ENCODE assay signal across 8 cellular contexts in genomic region chr17:64320613-64321553, GRCh38. TPM values are rescaled to one million over a fixed set of nuclear protein-coding genes. Genes with fewer than 3 reads are reported as not detected.
DNase-seq lines count a peak whose midpoint lies in the region; ATAC-seq, FAIRE-seq and TF ChIP-seq lines count a peak whose summit lies in the region.

No MANE protein-coding gene starts in this region.

- H3K4me2 ChIP-seq in K562 (ENCODE audit: insufficient read depth, low read length), result peak overlapping the region; percentile 34; the same call in 1 of the 2 replicates

- DNase-seq in SIG-M5 treated with dmso at 0.1 percent for 504 hours (lab: John Stamatoyannopoulos, UW; ENCODE audit: unreplicated experiment), result peak; percentile 98
- no peak for DNase-seq in SIG-M5 (lab: John Stamatoyannopoulos, UW)
- DNase-seq in NCI-H2081 treated with DMSO at 0.1 percent for 48 hours (lab: John Stamatoyannopoulos, UW), result peak; percentile 29
- peak; percentile 64 for DNase-seq in T1000 (lab: John Stamatoyannopoulos, UW)
- peak; percentile 80 to 84 (median 84) for DNase-seq in K562 (ENCODE audit: extremely low read depth in 1 of 4, low spot score in 3 of 4)
- DNase-seq in iPS-NIHi7 (ENCODE audit: extremely low spot score), result peak; percentile 92
- peak; percentile 21 for DNase-seq in stimulated activated CD4-positive, alpha-beta T cell treated with anti-CD3 and anti-CD28 coated beads, Interleukin-12 subunit alpha, Interleukin-12 subunit beta, amount 100 ng/mL, for 4 hours

- ATAC-seq in K562, result peak; percentile 88
- ATAC-seq in HG02763 (IDR thresholded peaks at IDR 0.05; ENCODE audit: unreplicated experiment), result no peak

- H3K36me3 ChIP-seq in K562 (ENCODE audit: control insufficient read depth, insufficient read depth, low read length), result no peaks in the 10 kb centered on the region

- H3K4me1 ChIP-seq in K562 (replicated peaks in 1 of 2; ENCODE audit: control insufficient read depth in 2 of 2, insufficient read depth in 2 of 2, low read length in 2 of 2), result peaks cover 0 to 7% of the 10 kb centered on the region in 2 experiments; a peak in 1 of 5 replicates

- TF ChIP-seq RAD21 in K562 (CRISPR knock-in tag; conservative IDR thresholded peaks at IDR 0.05 in 1 of 2, IDR thresholded peaks at IDR 0.05 in 1 of 2), result peak; percentile 91 to 96

- in situ Hi-C loops in K562 (cut with MboI), result loop anchor here (5.0 to 25.0 kb wide), 3 partner anchors 96 to 641 kb away; no protein-coding TSS in a partner anchor

- TF ChIP-seq CTCF in K562 (IDR thresholded peaks at IDR 0.05 in 2 of 3, conservative IDR thresholded peaks at IDR 0.05 in 1 of 3; ENCODE audit: insufficient read depth in 2 of 3, low read depth in 1 of 3, low read length in 3 of 3), result peak; percentile 78 to 94 (median 83)

- POLR2A ChIA-PET in K562 (lab: Yijun Ruan, JAX), result interaction anchor here (0.9 to 1.4 kb wide), 2 partner anchors 19 to 99 kb away, joined by 3 to 5 read pairs; no protein-coding TSS in a partner anchor

- peak; percentile 26; the same call in 1 of the 2 replicates for TF ChIP-seq EP300 in K562 (IDR thresholded peaks at IDR 0.05; ENCODE audit: low read length)

- no peaks in the 10 kb centered on the region for H3K9me3 ChIP-seq in K562 (replicated peaks; ENCODE audit: control insufficient read depth, insufficient read depth, low read depth, low read length)

- intact Hi-C loops in K562 (cut with micrococcal nuclease), result loop anchor here (1.0 to 5.0 kb wide), 3 partner anchors 41 to 171 kb away; no protein-coding TSS in a partner anchor

- FAIRE-seq in K562 (lab: Jason Lieb, UNC), result peak; percentile 92

- H4K20me1 ChIP-seq in K562 (replicated peaks; ENCODE audit: control insufficient read depth, insufficient read depth, low read length), result no peaks in the 10 kb centered on the region

- CTCF ChIA-PET in K562 (lab: Yijun Ruan, JAX; ENCODE audit: low intra/inter-chr PET ratio), result interaction anchor here (0.6 to 2.8 kb wide), 4 partner anchors 14 to 98 kb away, joined by 3 to 29 read pairs (median 4); no protein-coding TSS in a partner anchor

- no peak for TF ChIP-seq POLR2A in K562 (conservative IDR thresholded peaks at IDR 0.05)

- no peaks in the 10 kb centered on the region for H3K79me2 ChIP-seq in K562 (ENCODE audit: control insufficient read depth, insufficient read depth, low read length)

- peak overlapping the region; percentile 68; the same call in 1 of the 2 replicates for H2AFZ ChIP-seq in K562 (ENCODE audit: low read depth, low read length)

- 35% methylated on average over 28 of the region's 28 CpGs for WGBS in K562 (ENCODE audit: insufficient coverage, low coverage, missing lambda C conversion rate)

- no TSS peak for BruUV-seq in K562 (replicated peaks; lab: Mats Ljungman, UMichigan)

- H3K9ac ChIP-seq in K562 (ENCODE audit: insufficient read depth in 1 of 2, low read depth in 2 of 2, low read length in 2 of 2), result no peak overlapping the region

- H3K9me1 ChIP-seq in K562 (ENCODE audit: control insufficient read depth, insufficient read depth, low read length), result no peaks in the 10 kb centered on the region

- no peak overlapping the region for H3K27ac ChIP-seq in K562 (ENCODE audit: extremely low read depth, low read depth, low read length)

- H3K4me3 ChIP-seq in K562, result no peak overlapping the region

- no peaks in the 10 kb centered on the region; a peak in 1 of 5 replicates for H3K27me3 ChIP-seq in K562 (ENCODE audit: control insufficient read depth in 2 of 2, insufficient read depth in 2 of 2, low read length in 2 of 2)

TF ChIP-seq in K562, 482 proteins besides CTCF, POLR2A, EP300 and RAD21 (continues in another document):
- TF ChIP-seq AFF1 (IDR thresholded peaks at IDR 0.05; ENCODE audit: low read depth in 1 of 2, partially characterized antibody in 2 of 2), result no peak
- TF ChIP-seq, protein P1, sequence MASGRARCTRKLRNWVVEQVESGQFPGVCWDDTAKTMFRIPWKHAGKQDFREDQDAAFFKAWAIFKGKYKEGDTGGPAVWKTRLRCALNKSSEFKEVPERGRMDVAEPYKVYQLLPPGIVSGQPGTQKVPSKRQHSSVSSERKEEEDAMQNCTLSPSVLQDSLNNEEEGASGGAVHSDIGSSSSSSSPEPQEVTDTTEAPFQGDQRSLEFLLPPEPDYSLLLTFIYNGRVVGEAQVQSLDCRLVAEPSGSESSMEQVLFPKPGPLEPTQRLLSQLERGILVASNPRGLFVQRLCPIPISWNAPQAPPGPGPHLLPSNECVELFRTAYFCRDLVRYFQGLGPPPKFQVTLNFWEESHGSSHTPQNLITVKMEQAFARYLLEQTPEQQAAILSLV (tag; IDR thresholded peaks at IDR 0.05), result no peak
- no peak for TF ChIP-seq KDM1A (IDR thresholded peaks at IDR 0.05)
- peak; percentile 35; the same call in 1 of the 2 replicates for TF ChIP-seq ZNF592 (IDR thresholded peaks at IDR 0.05)
- TF ChIP-seq ZNF146 (CRISPR knock-in tag; IDR thresholded peaks at IDR 0.05; ENCODE audit: unreplicated experiment), result no peak
- no peak for TF ChIP-seq TAF15 (IDR thresholded peaks at IDR 0.05; ENCODE audit: low read depth, low read length)

RNA-seq across cellular contexts. Expression of gene TEX2, which starts 57.8 kb away (rescaled TPM):
- total RNA-seq in K562 (2011; cell fraction: chromatin; rRNA removed; ENCODE audit: low replicate concordance), result 44.0 and 59.0 TPM in 2 replicates
- total RNA-seq in K562 (2011; cell fraction: nucleolus; rRNA removed), result 27.0 and 29.3 TPM in 2 replicates
- 38.6 and 52.3 TPM in 2 replicates for total RNA-seq in K562 (2011; cell fraction: nucleoplasm; rRNA removed)
- 19.8 and 23.9 TPM in 2 replicates for total RNA-seq in K562 (2014; rRNA removed)
- 17.5 and 17.7 TPM in 2 replicates for total RNA-seq in K562 (2014; rRNA removed; fragmentation: Illumina TruSeq; extraction: Trizol)
- 17.7 and 18.1 TPM in 2 replicates for total RNA-seq in K562 (2015; rRNA removed; fragmentation: Illumina TruSeq; extraction: Trizol)
- total RNA-seq in K562 (2021), result 24.5 and 27.6 TPM in 2 replicates
- 15.2 and 19.3 TPM in 2 replicates for polyA plus RNA-seq in K562 (2011; rRNA removed)
- polyA plus RNA-seq in K562 (2011; cell fraction: cytosol; rRNA removed), result 12.2 and 12.8 TPM in 2 replicates
- polyA plus RNA-seq in K562 (2011; cell fraction: nucleus; rRNA removed), result 22.0 and 25.0 TPM in 2 replicates
- 9.8 and 13.7 TPM in 2 replicates for polyA plus RNA-seq in K562 (2012)
- polyA plus RNA-seq in K562 (2014; fragmentation: Illumina TruSeq; extraction: Trizol), result 23.6 and 27.6 TPM in 2 replicates
- 1 to 10 TPM; 4.1 to 4.8 TPM for polyA plus RNA-seq in K562 (2014; fragmentation: Nextera tagmentation; extraction: Ambion mirVana)
- polyA plus RNA-seq in K562 (2014; rRNA removed), result 18.4 and 20.2 TPM in 2 replicates
- 28.0 and 31.6 TPM in 2 replicates for polyA minus RNA-seq in K562 (2011; rRNA and poly(A)+ RNA removed)
- polyA minus RNA-seq in K562 (2011; cell fraction: cytosol; rRNA and poly(A)+ RNA removed), result 9.4 and 13.2 TPM in 2 replicates
- polyA minus RNA-seq in K562 (2011; cell fraction: nucleus; rRNA and poly(A)+ RNA removed), result 22.8 and 23.2 TPM in 2 replicates
